ENCODE assay signal across 18 cellular contexts in the genomic region with DNA sequence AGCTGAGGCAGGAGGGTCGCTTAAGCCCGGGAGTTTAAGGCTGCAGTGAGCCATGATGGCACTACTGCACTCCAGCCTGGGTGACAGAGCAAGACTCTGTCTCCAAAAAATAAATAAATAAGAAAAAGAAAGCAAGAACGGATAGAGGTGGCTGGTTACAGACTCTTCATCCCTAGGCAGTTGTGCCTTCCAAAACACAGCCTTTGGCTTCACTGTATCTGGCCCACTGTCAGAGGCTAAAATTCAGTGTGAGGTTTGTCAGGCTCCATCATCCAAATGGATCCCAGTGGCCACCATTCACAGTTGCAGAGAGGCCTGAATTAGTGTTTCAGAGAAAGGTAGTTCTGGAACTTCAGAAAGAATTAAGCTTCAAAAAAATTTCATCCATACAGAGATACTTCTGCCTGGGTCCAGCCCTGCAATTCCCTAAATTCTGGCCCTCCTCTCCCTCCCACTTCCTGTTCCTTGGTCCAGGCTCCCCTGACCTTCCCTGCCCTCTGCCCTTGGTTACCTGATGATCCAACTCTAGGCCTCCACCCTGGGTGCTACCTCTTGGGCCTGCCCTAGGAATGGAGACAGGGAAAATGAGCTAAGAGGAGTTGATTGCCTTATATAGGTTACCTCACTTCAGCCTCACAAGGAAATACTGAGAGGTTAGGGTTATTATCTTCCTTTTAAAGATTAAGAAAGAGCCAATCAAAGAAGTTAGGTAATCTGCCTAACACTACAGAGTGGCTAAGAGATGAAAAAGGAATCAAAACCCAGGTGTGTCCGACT.
DNase-seq lines count a peak whose midpoint lies in the region; ATAC-seq and TF ChIP-seq lines count a peak whose summit lies in the region.
"Had no signal": no experiment of that assay in that cellular context is flagged by ENCODE, and none has a peak within 500 bp of the region (broad histone marks: within the 10 kb centered on the region; RNA-seq: fewer than 3 reads in every experiment).

No MANE protein-coding gene starts in this region.

- H3K9me3 Mint-ChIP-seq in brain, result no peaks in the 10 kb centered on the region
- H3K9me3 Mint-ChIP-seq: CD4-positive, CD25-positive, alpha-beta regulatory T cell; CD8-positive, alpha-beta memory T cell; GM23338; HFFc6 had no signal

- peak overlapping the region in 3 of 4 donors; percentile 63 to 68 (median 66) for H3K27ac ChIP-seq in sigmoid colon
- H3K27ac ChIP-seq: HL-60 had no signal

- no peaks in the 10 kb centered on the region for H3K36me3 Mint-ChIP-seq in brain
- H3K36me3 Mint-ChIP-seq: CD4-positive, CD25-positive, alpha-beta regulatory T cell; CD8-positive, alpha-beta memory T cell had no signal

- no peaks in the 10 kb centered on the region for H3K4me1 ChIP-seq in mucosa of descending colon (ENCODE audit: low read depth)
- peaks cover 0 to 47% (median 31%) of the 10 kb centered on the region in 4 donors for H3K4me1 ChIP-seq in sigmoid colon

- TF ChIP-seq CTCF in brain (conservative IDR thresholded peaks at IDR 0.05), result no peak
- no peak for TF ChIP-seq CTCF in mucosa of descending colon (IDR thresholded peaks at IDR 0.05)
- TF ChIP-seq CTCF in sigmoid colon (IDR thresholded peaks at IDR 0.05), result no peak

- no peaks in the 10 kb centered on the region for H3K9me3 ChIP-seq in mucosa of descending colon
- H3K9me3 ChIP-seq in sigmoid colon, result no peaks in the 10 kb centered on the region
- H3K9me3 ChIP-seq: BE2C, Caco-2 had no signal

- H3K27me3 Mint-ChIP-seq in brain, result peaks cover 2% of the 10 kb centered on the region
- H3K27me3 Mint-ChIP-seq: CD4-positive, CD25-positive, alpha-beta regulatory T cell had no signal

- WGBS in sigmoid colon, 2 donors, result 90% methylated on average over 4 of the region's 4 CpGs

- H3K4me3 ChIP-seq in mucosa of descending colon, result no peak overlapping the region
- no peak overlapping the region for H3K4me3 ChIP-seq in sigmoid colon
- H3K4me3 ChIP-seq: GM23338 had no signal

- intact Hi-C loops in mucosa of descending colon (cut with DNase I, micrococcal nuclease), result no loop called here
- intact Hi-C loops in sigmoid colon (cut with DNase I), result loop anchor here (5.0 kb wide), 1 partner anchor 80 kb away; no protein-coding TSS in a partner anchor

- TF ChIP-seq EP300 in sigmoid colon (IDR thresholded peaks at IDR 0.05), result no peak

- DNase-seq in mucosa of descending colon, result no peak
- no peak for DNase-seq in sigmoid colon
- no peak for DNase-seq in COLO829 (ENCODE audit: low spot score)
- DNase-seq in DMS53 treated with DMSO at 0.1 percent for 48 hours (lab: John Stamatoyannopoulos, UW; ENCODE audit: unreplicated experiment), result no peak
- DNase-seq: ACHN; C1 segment of cervical spinal cord; Caco-2; CD4-positive, CD25-positive, alpha-beta regulatory T cell; CD8-positive, alpha-beta memory T cell; DMS79; GDM1; HFFc6 had no signal

- H3K4me3 Mint-ChIP-seq in brain, result no peak overlapping the region
- H3K4me3 Mint-ChIP-seq: CD4-positive, CD25-positive, alpha-beta regulatory T cell; CD8-positive, alpha-beta memory T cell; GM23338; HFFc6 had no signal

- peak overlapping the region in 3 of 5 experiments; percentile 2 to 65 (median 17) for H3K27ac Mint-ChIP-seq in brain
- H3K27ac Mint-ChIP-seq: CD4-positive, CD25-positive, alpha-beta regulatory T cell; GM23338; HFFc6 had no signal

- peaks cover 21% of the 10 kb centered on the region for H3K4me1 Mint-ChIP-seq in brain

- no peak for TF ChIP-seq POLR2A in sigmoid colon (IDR thresholded peaks at IDR 0.05)

- H3K36me3 ChIP-seq in mucosa of descending colon (ENCODE audit: low read depth) (no peaks in the 10 kb centered on the region), sigmoid colon (no peaks in the 10 kb centered on the region)
- H3K36me3 ChIP-seq: BE2C had no signal

- no peaks in the 10 kb centered on the region for H3K27me3 ChIP-seq in sigmoid colon
- H3K27me3 ChIP-seq: BE2C had no signal

- ATAC-seq in mucosa of descending colon (peak; percentile 87), GM18861 (IDR thresholded peaks at IDR 0.05; ENCODE audit: unreplicated experiment) (no peak)
- ATAC-seq: GM23338, HCT116 had no signal
